In genomic region chr17:39334008-39334542, GRCh38 we compare ENCODE assay signal across 7 cellular contexts.
DNase-seq lines count a peak whose midpoint lies in the region; ATAC-seq and TF ChIP-seq lines count a peak whose summit lies in the region.
"Not testable (repeated sequence)": the region's sequence is repeated elsewhere in the genome, so short reads cannot be mapped to it uniquely, and the experiment has no call there.

No MANE protein-coding gene starts in this region.

- not testable (repeated sequence) for H3F3A ChIP-seq in smooth muscle cell (ENCODE audit: low read depth)

- peaks cover 13% of the 10 kb centered on the region for H4K20me1 ChIP-seq in smooth muscle cell (ENCODE audit: low read depth)

- H3K27me3 Mint-ChIP-seq in CD8-positive, alpha-beta memory T cell; activated naive CD8-positive, alpha-beta T cell treated with anti-CD3 and anti-CD28 coated beads for 36 hours; glutamatergic neuron (ENCODE audit: unreplicated experiment): not testable (repeated sequence)

- not testable (repeated sequence) for TF ChIP-seq POLR2A in heart left ventricle (IDR thresholded peaks at IDR 0.05)

- POLR2A ChIA-PET in CD8-positive, alpha-beta memory T cell (lab: Charles Lee) = not testable (repeated sequence)

- H3K27ac ChIP-seq in CD8-positive, alpha-beta memory T cell (ENCODE audit: low read depth, low read length) = peak overlapping the region; percentile 62
- H3K27ac ChIP-seq in HL-60 (replicated peaks) (peak overlapping the region; percentile 96), heart left ventricle (peak overlapping the region in 9 of 12 donors; percentile 19 to 73 (median 63))
- not testable (repeated sequence) for H3K27ac ChIP-seq in smooth muscle cell (ENCODE audit: low read depth)

- 55 to 65% (median 56%) methylated on average over 4 to 5 of the region's 5 CpGs for WGBS in heart left ventricle, 4 donors
- WGBS in smooth muscle cell (ENCODE audit: low lambda C conversion rate) = 50% methylated on average over 5 of the region's 5 CpGs

- H3K4me3 Mint-ChIP-seq in CD8-positive, alpha-beta memory T cell; activated naive CD8-positive, alpha-beta T cell treated with anti-CD3 and anti-CD28 coated beads for 36 hours; glutamatergic neuron (ENCODE audit: unreplicated experiment): not testable (repeated sequence)

- H3K27ac Mint-ChIP-seq in CD8-positive, alpha-beta memory T cell = not testable (repeated sequence)
- peak overlapping the region; percentile 65 for H3K27ac Mint-ChIP-seq in activated naive CD8-positive, alpha-beta T cell treated with anti-CD3 and anti-CD28 coated beads for 36 hours
- peak overlapping the region; percentile 89 for H3K27ac Mint-ChIP-seq in glutamatergic neuron (ENCODE audit: unreplicated experiment)

- H3K4me3 ChIP-seq in CD8-positive, alpha-beta memory T cell (ENCODE audit: low read length); HL-60 (replicated peaks; ENCODE audit: insufficient read depth, low read length); heart left ventricle; smooth muscle cell: not testable (repeated sequence)

- H2AFZ ChIP-seq in smooth muscle cell (ENCODE audit: low read depth) = not testable (repeated sequence)

- not testable (repeated sequence) for H3K9me3 ChIP-seq in CD8-positive, alpha-beta memory T cell (ENCODE audit: low read length); heart left ventricle; smooth muscle cell (replicated peaks; ENCODE audit: low read depth)

- not testable (repeated sequence) for DNase-seq in CD8-positive, alpha-beta memory T cell; HL-60 (ENCODE audit: low read depth in 1 of 2, low spot score in 1 of 2); activated naive CD8-positive, alpha-beta T cell treated with anti-CD3 and anti-CD28 coated beads for 36 hours; glutamatergic neuron; heart left ventricle; left ventricle myocardium superior; smooth muscle cell (lab: John Stamatoyannopoulos, UW; ENCODE audit: unreplicated experiment)

- H3K4me1 ChIP-seq in CD8-positive, alpha-beta memory T cell (ENCODE audit: insufficient read depth, low read length); smooth muscle cell (ENCODE audit: low read depth): not testable (repeated sequence)
- peaks cover 0 to 60% (median 29%) of the 10 kb centered on the region in 12 donors for H3K4me1 ChIP-seq in heart left ventricle

- CTCF ChIA-PET in CD8-positive, alpha-beta memory T cell (lab: Charles Lee) = not testable (repeated sequence)

- not testable (repeated sequence) for H3K79me2 ChIP-seq in smooth muscle cell (ENCODE audit: low read depth)

- not testable (repeated sequence) for H3K27me3 ChIP-seq in CD8-positive, alpha-beta memory T cell (ENCODE audit: insufficient read depth, low read length, poor library complexity, severe bottlenecking); HL-60 (ENCODE audit: insufficient read depth, poor library complexity, severe bottlenecking); heart left ventricle; smooth muscle cell (ENCODE audit: low read depth)

- not testable (repeated sequence) for H3K4me1 Mint-ChIP-seq in CD8-positive, alpha-beta memory T cell; activated naive CD8-positive, alpha-beta T cell treated with anti-CD3 and anti-CD28 coated beads for 36 hours; glutamatergic neuron (ENCODE audit: low read depth, unreplicated experiment)

- H3K9ac ChIP-seq in smooth muscle cell (ENCODE audit: low read depth) = not testable (repeated sequence)

- intact Hi-C loops in heart left ventricle (cut with DNase I); left ventricle myocardium superior (cut with micrococcal nuclease): not testable (repeated sequence)

- not testable (repeated sequence) for TF ChIP-seq CTCF in HL-60 (IDR thresholded peaks at IDR 0.05; ENCODE audit: insufficient read depth, low read length); glutamatergic neuron (IDR thresholded peaks at IDR 0.05; ENCODE audit: partially characterized antibody, unreplicated experiment); heart left ventricle (IDR thresholded peaks at IDR 0.05); smooth muscle cell (IDR thresholded peaks at IDR 0.05; ENCODE audit: borderline replicate concordance, insufficient read depth, poor library complexity, severe bottlenecking)

- ATAC-seq in heart left ventricle (peak in 1 of 4 donors; percentile 28), left ventricle myocardium superior (peak; percentile 41)

- peak overlapping the region; percentile 52 for H3K4me2 ChIP-seq in smooth muscle cell

- H3K36me3 ChIP-seq in CD8-positive, alpha-beta memory T cell (ENCODE audit: insufficient read depth, low read length); heart left ventricle; smooth muscle cell (ENCODE audit: low read depth): not testable (repeated sequence)

- H3K9me3 Mint-ChIP-seq in CD8-positive, alpha-beta memory T cell; activated naive CD8-positive, alpha-beta T cell treated with anti-CD3 and anti-CD28 coated beads for 36 hours; glutamatergic neuron (ENCODE audit: unreplicated experiment): not testable (repeated sequence)

- H3K36me3 Mint-ChIP-seq in CD8-positive, alpha-beta memory T cell = peaks cover 0 to 23% (median 3%) of the 10 kb centered on the region in 3 donors
- H3K36me3 Mint-ChIP-seq in activated naive CD8-positive, alpha-beta T cell treated with anti-CD3 and anti-CD28 coated beads for 36 hours = peaks cover 10% of the 10 kb centered on the region
- peaks cover 21% of the 10 kb centered on the region for H3K36me3 Mint-ChIP-seq in glutamatergic neuron (ENCODE audit: unreplicated experiment)
